In the genomic region with DNA sequence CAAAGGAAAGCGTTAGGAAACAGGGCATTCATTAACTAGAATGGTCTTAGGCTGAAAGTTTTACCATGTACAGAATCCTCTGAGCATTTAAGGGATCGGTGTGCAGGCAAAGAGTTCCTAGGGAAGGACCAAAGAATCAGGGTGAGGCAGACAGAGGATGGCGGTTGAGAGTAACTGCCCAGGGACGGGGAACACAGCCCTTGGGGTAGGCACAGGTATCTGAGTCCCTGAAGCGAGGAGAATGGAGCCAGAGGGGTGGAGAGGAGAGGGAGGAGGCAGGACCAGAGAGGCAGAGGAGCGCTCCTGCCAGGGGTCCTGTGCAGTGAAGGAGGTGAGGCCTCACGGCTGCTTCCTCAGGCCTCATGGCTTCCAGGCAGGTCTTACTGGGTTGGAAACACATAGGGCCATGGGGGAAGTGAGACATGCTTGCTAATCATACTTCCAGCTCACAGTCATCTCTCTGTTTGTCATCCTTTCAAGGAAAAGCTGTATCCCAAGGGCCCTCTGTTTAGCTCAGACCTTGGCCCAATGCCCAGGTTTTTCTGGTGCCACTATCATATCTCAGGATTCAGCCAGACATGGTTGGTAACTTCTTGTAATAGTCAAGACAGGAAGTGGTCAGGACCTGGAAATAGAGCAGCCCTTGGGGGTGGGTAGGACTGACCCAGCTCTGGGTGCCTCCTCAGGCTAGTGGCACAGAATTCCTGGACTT, we compare ENCODE assay signal across 10 cellular contexts. TPM values are rescaled to one million over a fixed set of nuclear protein-coding genes. Genes with fewer than 3 reads are reported as not detected.
A peak's percentile ranks its signal among the peaks of the same experiment; 100 is the strongest.
DNase-seq lines count a peak whose midpoint lies in the region; ATAC-seq and TF ChIP-seq lines count a peak whose summit lies in the region.
"Had no signal": no experiment of that assay in that cellular context is flagged by ENCODE, and none has a peak within 500 bp of the region (broad histone marks: within the 10 kb centered on the region; RNA-seq: fewer than 3 reads in every experiment).

No MANE protein-coding gene starts in this region.

- H3K36me3 ChIP-seq in lower lobe of right lung (no peaks in the 10 kb centered on the region), transverse colon (no peaks in the 10 kb centered on the region)

- H3K27me3 ChIP-seq in lower lobe of right lung (ENCODE audit: low read depth) (no peaks in the 10 kb centered on the region), transverse colon (no peaks in the 10 kb centered on the region)

- peak; percentile 61 for DNase-seq in DMS 273 (lab: John Stamatoyannopoulos, UW; ENCODE audit: unreplicated experiment)
- DNase-seq in DMS 273 treated with DMSO at 0.1 percent for 48 hours (lab: John Stamatoyannopoulos, UW), result no peak
- DNase-seq in NCI-H460 (ENCODE audit: extremely low read depth, low read depth), result peak; percentile 22
- peak; percentile 98 to 100 for DNase-seq in cardiac fibroblast (ENCODE audit: low read depth in 2 of 2)
- no peak for DNase-seq in lower lobe of right lung
- peak; percentile 60 for DNase-seq in transverse colon
- no peak for DNase-seq in NCI-H446 treated with DMSO at 0.1 percent for 48 hours (lab: John Stamatoyannopoulos, UW)

- TF ChIP-seq CTCF in cardiac fibroblast (IDR thresholded peaks at IDR 0.05; ENCODE audit: low read depth, low read length), result no peak
- no peak for TF ChIP-seq CTCF in lower lobe of right lung (IDR thresholded peaks at IDR 0.05)
- TF ChIP-seq CTCF in transverse colon (IDR thresholded peaks at IDR 0.05), result no peak

- H3K9me3 ChIP-seq in lower lobe of right lung (no peaks in the 10 kb centered on the region), transverse colon (no peaks in the 10 kb centered on the region)

- peak overlapping the region; percentile 59 for H3K27ac ChIP-seq in lower lobe of right lung
- peak overlapping the region; percentile 40 to 60 (median 54) for H3K27ac ChIP-seq in transverse colon
- H3K27ac ChIP-seq: 22Rv1 had no signal

- peaks cover 18% of the 10 kb centered on the region for H3K4me1 ChIP-seq in lower lobe of right lung
- peaks cover 0 to 13% (median 8%) of the 10 kb centered on the region in 4 donors for H3K4me1 ChIP-seq in transverse colon

- in situ Hi-C loops in transverse colon (cut with MboI; ENCODE audit: low pct_ligation_motif_present in 1 of 4, low pct_unique_long_range_greater_than_20kb in 1 of 4, low sequenced_read_pairs in 3 of 4), result loop anchor here in 2 of 4 donors (10.0 to 25.0 kb wide), 2 partner anchors 75 to 372 kb away; no protein-coding TSS in a partner anchor

- no peak for TF ChIP-seq POLR2A in transverse colon (IDR thresholded peaks at IDR 0.05)

- intact Hi-C loops in lower lobe of right lung (cut with DNase I), result no loop called here
- intact Hi-C loops in transverse colon (cut with DNase I; ENCODE audit: low total_unique reads), result no loop called here

- no peak for TF ChIP-seq EP300 in transverse colon (IDR thresholded peaks at IDR 0.05; ENCODE audit: low read depth)

- ATAC-seq in lower lobe of right lung, result peak; percentile 70 to 77
- no peak for ATAC-seq in GM19328 (IDR thresholded peaks at IDR 0.05; ENCODE audit: unreplicated experiment)

- H3K4me3 ChIP-seq in cardiac fibroblast (replicated peaks in 1 of 2; ENCODE audit: low read depth in 2 of 2, low read length in 2 of 2) (no peak overlapping the region), lower lobe of right lung (no peak overlapping the region), transverse colon (no peak overlapping the region)

- WGBS in transverse colon (ENCODE audit: low coverage in 1 of 2), 2 donors, result 69 to 76% methylated on average over 4 to 7 of the region's 7 CpGs

RNA-seq across cellular contexts. Expression of a gene that starts 13.8 kb away (rescaled TPM):
- total RNA-seq in NCI-H460 (2014; rRNA removed; shearing (Covaris generic)), result not detected in 2 replicates
- polyA plus RNA-seq in NCI-H460 (2014; cell fraction: nucleus; rRNA removed), result not detected in 2 replicates
- total RNA-seq in lower lobe of right lung, result 10.5 TPM
- total RNA-seq in transverse colon, result 10 to 100 TPM in 1 of 4 donors, 1 to 10 TPM in 3; 7.9 to 26.3 (median 8.6) TPM

RNA-seq across cellular contexts. Expression of a gene that starts 30.7 kb away (rescaled TPM):
- not detected in 2 replicates for total RNA-seq in NCI-H460 (2014; rRNA removed; shearing (Covaris generic))
- polyA plus RNA-seq in NCI-H460 (2014; cell fraction: nucleus; rRNA removed), result not detected in 2 replicates
- total RNA-seq in lower lobe of right lung (3.0 TPM), transverse colon (not detected)
- total RNA-seq: activated CD8-positive, alpha-beta memory T cell treated with anti-CD3 and anti-CD28 coated beads for 36 hours had no signal

RNA-seq across cellular contexts. Expression of a gene that starts 50.7 kb away (rescaled TPM):
- 105 and 138 TPM in 2 replicates for total RNA-seq in NCI-H460 (2014; rRNA removed; shearing (Covaris generic))
- polyA plus RNA-seq in NCI-H460 (2014; cell fraction: nucleus; rRNA removed), result 76.1 and 76.5 TPM in 2 replicates
- total RNA-seq in lower lobe of right lung (76.6 TPM), transverse colon (10 to 100 TPM; 37.5 to 63.9 (median 40.6) TPM)

Comparison
In these comparisons a context has a peak if more than half of its experiments do, and no peak if none do; other contexts are left out.
1. DNase-seq: peak in DMS 273 (single experiment), NCI-H460 (single experiment), cardiac fibroblast (2 of 2) and transverse colon (single experiment); none in DMS 273 treated with DMSO at 0.1 percent for 48 hours (single experiment), lower lobe of right lung (single experiment) and NCI-H446 treated with DMSO at 0.1 percent for 48 hours (single experiment).